Comparison of ENCODE assay signal across 8 cellular contexts in genomic region chr14:67620217-67620789, GRCh38. TPM values are rescaled to one million over a fixed set of nuclear protein-coding genes. Genes with fewer than 3 reads are reported as not detected.
DNase-seq lines count a peak whose midpoint lies in the region; ATAC-seq lines count a peak whose summit lies in the region.

No MANE protein-coding gene starts in this region.

- no peak for ATAC-seq in naive thymus-derived CD8-positive, alpha-beta T cell
- ATAC-seq in GM19035 (IDR thresholded peaks at IDR 0.05; ENCODE audit: unreplicated experiment): no peak
- ATAC-seq in GM19324 (IDR thresholded peaks at IDR 0.05; ENCODE audit: low FRiP score, unreplicated experiment): no peak

- H3K36me3 ChIP-seq in SJSA1: no peaks in the 10 kb centered on the region

- peaks cover 2% of the 10 kb centered on the region for H3K36me3 Mint-ChIP-seq in activated naive CD4-positive, alpha-beta T cell treated with anti-CD3 and anti-CD28 coated beads for 36 hours (ENCODE audit: low read depth)
- H3K36me3 Mint-ChIP-seq in naive thymus-derived CD8-positive, alpha-beta T cell: no peaks in the 10 kb centered on the region

- H3K9me3 ChIP-seq in SJSA1 (replicated peaks): no peaks in the 10 kb centered on the region

- no peak overlapping the region for H3K27ac ChIP-seq in SJSA1
- peak overlapping the region; percentile 52 for H3K27ac ChIP-seq in epithelial cell of prostate

- no peak overlapping the region for H3K27ac Mint-ChIP-seq in activated naive CD4-positive, alpha-beta T cell treated with anti-CD3 and anti-CD28 coated beads for 36 hours
- peak overlapping the region in 9 of 10 donors; percentile 69 to 99 (median 88) for H3K27ac Mint-ChIP-seq in naive thymus-derived CD8-positive, alpha-beta T cell

- CTCF ChIA-PET in activated naive CD4-positive, alpha-beta T cell treated with anti-CD3 and anti-CD28 coated beads for 36 hours (lab: Charles Lee): interaction anchor here (0.5 to 6.1 kb wide), 12 partner anchors 15 to 1524 kb away, joined by 3 to 134 read pairs (median 4); no protein-coding TSS in a partner anchor

- peaks cover 4% of the 10 kb centered on the region for H3K27me3 Mint-ChIP-seq in activated naive CD4-positive, alpha-beta T cell treated with anti-CD3 and anti-CD28 coated beads for 36 hours (ENCODE audit: low read depth)
- H3K27me3 Mint-ChIP-seq in naive thymus-derived CD8-positive, alpha-beta T cell: peaks cover 0 to 1% (median 0%) of the 10 kb centered on the region in 5 donors

- no peaks in the 10 kb centered on the region for H3K27me3 ChIP-seq in SJSA1 (replicated peaks)

- peaks cover 42% of the 10 kb centered on the region for H3K4me1 Mint-ChIP-seq in activated naive CD4-positive, alpha-beta T cell treated with anti-CD3 and anti-CD28 coated beads for 36 hours (ENCODE audit: low read depth)
- peaks cover 7 to 37% (median 30%) of the 10 kb centered on the region in 4 donors for H3K4me1 Mint-ChIP-seq in naive thymus-derived CD8-positive, alpha-beta T cell

- H3K9me3 Mint-ChIP-seq in activated naive CD4-positive, alpha-beta T cell treated with anti-CD3 and anti-CD28 coated beads for 36 hours: no peaks in the 10 kb centered on the region
- H3K9me3 Mint-ChIP-seq in naive thymus-derived CD8-positive, alpha-beta T cell: no peaks in the 10 kb centered on the region

- intact Hi-C loops in activated naive CD4-positive, alpha-beta T cell treated with anti-CD3 and anti-CD28 coated beads for 36 hours (cut with micrococcal nuclease): no loop called here

- peaks cover 17% of the 10 kb centered on the region for H3K4me1 ChIP-seq in SJSA1 (replicated peaks)

- H3K4me3 Mint-ChIP-seq in activated naive CD4-positive, alpha-beta T cell treated with anti-CD3 and anti-CD28 coated beads for 36 hours: peak overlapping the region; percentile 87
- peak overlapping the region; percentile 82 to 95 (median 91) for H3K4me3 Mint-ChIP-seq in naive thymus-derived CD8-positive, alpha-beta T cell

- POLR2A ChIA-PET in naive thymus-derived CD8-positive, alpha-beta T cell (lab: Charles Lee): interaction anchor here (2.0 to 3.1 kb wide), 2 partner anchors 20 to 53 kb away, joined by 7 to 27 read pairs; partner anchors contain the start of gene PIGH

- peak; percentile 22 for DNase-seq in activated naive CD4-positive, alpha-beta T cell treated with anti-CD3 and anti-CD28 coated beads for 36 hours
- DNase-seq in activated naive CD4-positive, alpha-beta T cell treated with Interleukin-2 at 50 U/mL for 16 hours: no peak
- DNase-seq in SJSA1 (ENCODE audit: low read depth in 1 of 2, low spot score in 2 of 2) (no peak), epithelial cell of prostate (ENCODE audit: low read depth, low spot score) (no peak), SHP77 treated with DMSO at 0.1 percent for 48 hours (lab: John Stamatoyannopoulos, UW) (no peak)
- no peak for DNase-seq in naive thymus-derived CD8-positive, alpha-beta T cell

- H3K4me3 ChIP-seq in SJSA1: peak overlapping the region; percentile 46

RNA-seq across cellular contexts. Expression of gene ARG2, which starts 0.6 kb away (rescaled TPM):
- total RNA-seq in activated naive CD4-positive, alpha-beta T cell treated with anti-CD3 and anti-CD28 coated beads for 36 hours: 10 to 100 TPM; 20.3 to 20.8 TPM
- total RNA-seq in SJSA1 (2014; rRNA removed; shearing (Covaris generic)): 4.9 and 7.4 TPM in 2 replicates
- total RNA-seq in naive thymus-derived CD8-positive, alpha-beta T cell: 1 to 10 TPM in 1 of 2 experiments, under 1 TPM in 1; 0.78 to 1.1 TPM
- polyA plus RNA-seq in naive thymus-derived CD8-positive, alpha-beta T cell: under 1 TPM in 2 of 3 donors, not detected in 1; 0.32 to 0.88 TPM

RNA-seq across cellular contexts. Expression of gene PIGH, which starts 20.2 kb away (rescaled TPM):
- total RNA-seq in activated naive CD4-positive, alpha-beta T cell treated with anti-CD3 and anti-CD28 coated beads for 36 hours: 10 to 100 TPM; 11.9 to 12.4 TPM
- total RNA-seq in SJSA1 (2014; rRNA removed; shearing (Covaris generic)): 11.2 and 20.4 TPM in 2 replicates
- total RNA-seq in naive thymus-derived CD8-positive, alpha-beta T cell: 10 to 100 TPM; 32.1 to 37.5 TPM
- polyA plus RNA-seq in naive thymus-derived CD8-positive, alpha-beta T cell: 10 to 100 TPM; 24.6 to 44.5 (median 35.3) TPM

RNA-seq across cellular contexts. Expression of gene VTI1B, which starts 54.1 kb away (rescaled TPM):
- total RNA-seq in activated naive CD4-positive, alpha-beta T cell treated with anti-CD3 and anti-CD28 coated beads for 36 hours: 10 to 100 TPM; 74.2 to 78.3 TPM
- total RNA-seq in SJSA1 (2014; rRNA removed; shearing (Covaris generic)): 36.2 and 49.2 TPM in 2 replicates
- total RNA-seq in naive thymus-derived CD8-positive, alpha-beta T cell: 10 to 100 TPM; 70.6 to 74.2 TPM
- 10 to 100 TPM; 64.4 to 87.9 (median 83.1) TPM for polyA plus RNA-seq in naive thymus-derived CD8-positive, alpha-beta T cell
